8 cellular contexts compared by ENCODE assay signal in the genomic region with DNA sequence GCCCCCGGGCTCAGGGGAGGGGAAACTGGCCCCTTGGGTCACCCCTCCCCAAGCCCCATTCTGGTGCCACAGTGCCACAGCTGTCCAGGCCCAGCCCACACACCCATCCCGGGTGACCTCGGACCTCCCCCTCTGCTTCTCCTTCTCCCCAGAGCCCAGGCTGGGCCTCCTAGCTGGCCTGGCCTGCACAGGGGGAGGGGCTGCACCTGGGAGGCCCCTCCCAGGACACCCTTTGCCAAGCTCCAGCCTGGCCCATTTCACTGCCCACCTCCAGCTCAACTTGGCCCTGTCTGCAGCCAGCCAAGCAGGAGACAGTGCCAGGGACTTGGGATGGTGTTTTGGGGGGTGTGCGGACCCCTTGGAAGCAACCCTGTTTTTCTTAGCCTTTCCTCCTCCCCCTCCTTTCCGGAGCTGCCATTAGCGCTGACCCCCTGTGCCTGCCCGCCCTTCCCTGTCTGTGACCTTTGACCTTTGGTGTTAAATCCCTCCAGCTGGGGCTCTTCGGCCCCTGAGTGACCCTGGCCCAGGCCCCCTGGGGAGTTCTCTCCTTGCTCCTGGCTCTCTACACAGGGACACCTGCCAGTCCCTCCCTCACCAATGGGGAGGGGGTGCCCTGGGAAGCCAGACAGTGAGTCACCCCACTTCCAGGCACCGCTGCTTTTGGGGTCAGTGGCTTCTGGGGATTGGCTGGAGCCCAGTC. TPM values are rescaled to one million over a fixed set of nuclear protein-coding genes. Genes with fewer than 3 reads are reported as not detected.
A peak's percentile ranks its signal among the peaks of the same experiment; 100 is the strongest.
DNase-seq lines count a peak whose midpoint lies in the region; ATAC-seq and TF ChIP-seq lines count a peak whose summit lies in the region.

No MANE protein-coding gene starts in this region.

- H3K4me1 Mint-ChIP-seq in mesothelial cell of epicardium = peaks cover 46% of the 10 kb centered on the region

- intact Hi-C loops in Right ventricle myocardium inferior (cut with DNase I) (no loop called here), Right ventricle myocardium superior (cut with DNase I) (no loop called here), aorta (cut with DNase I) (loop anchor here in 1 of 2 donors (5.0 to 10.0 kb wide), 2 partner anchors 55 to 363 kb away; a partner anchor contains a TSS)

- TF ChIP-seq CTCF in choroid plexus epithelial cell (conservative IDR thresholded peaks at IDR 0.05; ENCODE audit: low read depth, low read length) (no peak), mesothelial cell of epicardium (IDR thresholded peaks at IDR 0.05; ENCODE audit: unreplicated experiment) (no peak)

- H3K4me1 ChIP-seq in aorta (ENCODE audit: control insufficient read depth in 1 of 2, insufficient read depth in 2 of 2, low read length in 2 of 2) = no peaks in the 10 kb centered on the region

- H3K27me3 Mint-ChIP-seq in mesothelial cell of epicardium (ENCODE audit: low read depth) = no peaks in the 10 kb centered on the region

- DNase-seq in Right ventricle myocardium inferior (ENCODE audit: missing footprints) (peak; percentile 58), Right ventricle myocardium superior (no peak), choroid plexus epithelial cell (ENCODE audit: low read depth) (no peak), mesothelial cell of epicardium (ENCODE audit: low spot score in 2 of 2, unreplicated experiment in 2 of 2) (no peak), aorta (peak in 1 of 2 donors; percentile 82), NCI-H128 (lab: John Stamatoyannopoulos, UW; ENCODE audit: unreplicated experiment) (no peak), NOMO-1 (lab: John Stamatoyannopoulos, UW; ENCODE audit: unreplicated experiment in 2 of 2) (no peak)

- peak overlapping the region; percentile 64 for H3K4me3 ChIP-seq in choroid plexus epithelial cell (ENCODE audit: low read depth, low read length)
- no peak overlapping the region for H3K4me3 ChIP-seq in aorta (ENCODE audit: low read length in 2 of 2)

- no peaks in the 10 kb centered on the region for H3K9me3 ChIP-seq in aorta (ENCODE audit: control insufficient read depth, low read length)

- no peaks in the 10 kb centered on the region for H3K27me3 ChIP-seq in aorta (ENCODE audit: control insufficient read depth in 1 of 2, insufficient read depth in 2 of 2, low read length in 1 of 2)

- H3K9me3 Mint-ChIP-seq in mesothelial cell of epicardium = no peaks in the 10 kb centered on the region

- H3K36me3 Mint-ChIP-seq in mesothelial cell of epicardium = no peaks in the 10 kb centered on the region

- H3K27ac Mint-ChIP-seq in mesothelial cell of epicardium = peak overlapping the region; percentile 95

- 5% methylated on average over 8 to 9 of the region's 9 CpGs for WGBS in aorta, 2 donors

- peak overlapping the region; percentile 83 for H3K4me3 Mint-ChIP-seq in mesothelial cell of epicardium

- H3K36me3 ChIP-seq in aorta (ENCODE audit: control insufficient read depth in 1 of 2, insufficient read depth in 2 of 2, low read length in 1 of 2) = no peaks in the 10 kb centered on the region

- ATAC-seq in Right ventricle myocardium inferior = no peak
- no peak for ATAC-seq in Right ventricle myocardium superior (ENCODE audit: poor library complexity)
- ATAC-seq in aorta (ENCODE audit: low FRiP score) = peak; percentile 20
- no peak for ATAC-seq in GM18502 (IDR thresholded peaks at IDR 0.05; ENCODE audit: poor library complexity, unreplicated experiment)

- H3K27ac ChIP-seq in aorta (ENCODE audit: low read depth in 1 of 2, low read length in 2 of 2) = peak overlapping the region in 1 of 2 donors; percentile 72

RNA-seq across cellular contexts. Expression of a gene that starts 1.8 kb away (rescaled TPM):
- total RNA-seq in Right ventricle myocardium inferior = 16.0 TPM
- 14.6 TPM for total RNA-seq in Right ventricle myocardium superior
- total RNA-seq in mesothelial cell of epicardium = 78.2 to 80.3 TPM (median 79.6 TPM) in 3 replicates
- total RNA-seq in aorta = 10 to 100 TPM; 37.3 to 72.6 TPM
- polyA plus RNA-seq in aorta = 10 to 100 TPM; 12.3 to 21.3 TPM

RNA-seq across cellular contexts. Expression of a gene that starts 33.5 kb away (rescaled TPM):
- total RNA-seq in Right ventricle myocardium inferior (73.4 TPM), Right ventricle myocardium superior (74.0 TPM), mesothelial cell of epicardium (31.8 to 35.6 TPM (median 33.6 TPM) in 3 replicates), aorta (10 to 100 TPM; 23.6 to 25.5 TPM)
- 10 to 100 TPM; 41.7 to 65.2 TPM for polyA plus RNA-seq in aorta

RNA-seq across cellular contexts. Expression of a gene that starts 44.8 kb away (rescaled TPM):
- total RNA-seq in Right ventricle myocardium inferior = 4.4 TPM
- 4.0 TPM for total RNA-seq in Right ventricle myocardium superior
- total RNA-seq in mesothelial cell of epicardium = 28.8 to 33.7 TPM (median 29.5 TPM) in 3 replicates
- total RNA-seq in aorta = 1 to 10 TPM; 3.8 to 8.0 TPM
- polyA plus RNA-seq in aorta = 1 to 10 TPM; 1.0 to 2.9 TPM

RNA-seq across cellular contexts. Expression of a gene that starts 54.0 kb away (rescaled TPM):
- 6.4 TPM for total RNA-seq in Right ventricle myocardium inferior
- 5.7 TPM for total RNA-seq in Right ventricle myocardium superior
- total RNA-seq in mesothelial cell of epicardium = 36.7 to 37.6 TPM (median 37.5 TPM) in 3 replicates
- total RNA-seq in aorta = 100 to 1,000 TPM in 1 of 2 donors, 10 to 100 TPM in 1; 67.0 to 120 TPM
- 10 to 100 TPM; 21.7 to 51.3 TPM for polyA plus RNA-seq in aorta
